ENCODE assay signal across 15 cellular contexts in the genomic region with DNA sequence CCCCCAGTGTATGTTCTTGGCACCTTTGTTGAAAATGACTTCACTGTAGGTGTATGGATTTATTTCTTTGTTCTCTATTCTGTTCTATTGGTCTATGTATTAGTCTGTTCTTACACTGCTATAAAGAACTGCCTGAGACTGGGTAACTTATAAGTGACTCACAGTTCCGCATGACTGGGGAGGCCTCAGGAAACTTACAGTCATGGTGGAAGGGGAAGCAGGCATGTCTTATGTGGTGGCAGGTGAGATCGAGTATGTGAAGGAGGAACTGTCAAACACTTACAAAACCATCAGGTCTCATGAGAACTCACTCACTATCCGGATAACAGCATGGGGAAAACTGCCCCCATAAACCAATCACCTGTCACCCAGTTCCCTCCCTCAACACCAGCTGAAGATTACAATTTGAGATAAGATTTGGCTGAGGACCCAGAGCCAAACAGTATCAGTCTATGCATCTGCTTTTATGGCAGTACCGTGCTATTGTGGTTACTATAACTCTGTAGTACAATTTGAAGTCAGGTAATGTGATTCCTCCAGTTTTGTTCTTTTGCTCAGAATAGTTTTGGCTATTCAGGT.
A peak's percentile ranks its signal among the peaks of the same experiment; 100 is the strongest.
DNase-seq lines count a peak whose midpoint lies in the region; ATAC-seq and TF ChIP-seq lines count a peak whose summit lies in the region.
"Had no signal": no experiment of that assay in that cellular context is flagged by ENCODE, and none has a peak within 500 bp of the region (broad histone marks: within the 10 kb centered on the region; RNA-seq: fewer than 3 reads in every experiment).

No MANE protein-coding gene starts in this region.

- H3K27me3 Mint-ChIP-seq in stimulated activated memory B cell treated with anti-CD40 and anti-IgM and Interleukin-4, amounts not matched to agents 10 μg/mL and 1 μg/mL and 100 μg/mL, for 72 hours, result no peaks in the 10 kb centered on the region
- H3K27me3 Mint-ChIP-seq: CD4-positive, alpha-beta T cell; IgD-negative memory B cell had no signal

- DNase-seq in ELF-1 (ENCODE audit: low read depth, low spot score), result peak; percentile 51
- DNase-seq in KBM-7, result peak; percentile 93
- DNase-seq in foreskin keratinocyte, result no peak
- DNase-seq in NCI-H146 (lab: John Stamatoyannopoulos, UW), result no peak
- DNase-seq: Calu3; CD4-positive, alpha-beta T cell; DMS 273 treated with DMSO at 0.1 percent for 48 hours; GM23248 had no signal

- in situ Hi-C loops in KBM-7 (cut with MboI; ENCODE audit: low pct_unique_long_range_greater_than_20kb, low sequenced_read_pairs), result no loop called here

- no peak for TF ChIP-seq POLR2A in GM18505 (IDR thresholded peaks at IDR 0.05; ENCODE audit: borderline replicate concordance, extremely low read depth, insufficient read depth, insufficient read length)

- H3K27me3 ChIP-seq in foreskin keratinocyte, result peaks cover 7% of the 10 kb centered on the region
- H3K27me3 ChIP-seq: BLaER1 treated with 17β-estradiol and CSF1 and Interleukin-3, amounts not matched to agents 10 nM and 100 nM had no signal

- no peak overlapping the region for H3K27ac ChIP-seq in foreskin keratinocyte
- H3K27ac ChIP-seq: 22Rv1; BLaER1 treated with 17β-estradiol and CSF1 and Interleukin-3, amounts not matched to agents 10 nM and 100 nM; GM23248 had no signal

- H3K4me1 ChIP-seq in foreskin keratinocyte, result no peaks in the 10 kb centered on the region
- H3K4me1 ChIP-seq: BLaER1 treated with 17β-estradiol and CSF1 and Interleukin-3, amounts not matched to agents 10 nM and 100 nM had no signal

- peaks cover 16% of the 10 kb centered on the region for H3K9me3 Mint-ChIP-seq in stimulated activated memory B cell treated with anti-CD40 and anti-IgM and Interleukin-4, amounts not matched to agents 10 μg/mL and 1 μg/mL and 100 μg/mL, for 72 hours

- no peak overlapping the region for H3K4me3 Mint-ChIP-seq in stimulated activated memory B cell treated with anti-CD40 and anti-IgM and Interleukin-4, amounts not matched to agents 10 μg/mL and 1 μg/mL and 100 μg/mL, for 72 hours
- H3K4me3 Mint-ChIP-seq: CD4-positive, alpha-beta T cell; IgD-negative memory B cell had no signal

- ATAC-seq in foreskin keratinocyte (peak; percentile 33), HG03175 (IDR thresholded peaks at IDR 0.05; ENCODE audit: unreplicated experiment) (no peak), GM18505 (IDR thresholded peaks at IDR 0.05; ENCODE audit: unreplicated experiment) (no peak)
- ATAC-seq in stimulated activated memory B cell treated with anti-CD40 and anti-IgM and Interleukin-4, amounts not matched to agents 10 μg/mL and 1 μg/mL and 100 μg/mL, for 72 hours, result peak; percentile 64
- ATAC-seq: HCT116 had no signal

- H3K36me3 Mint-ChIP-seq in stimulated activated memory B cell treated with anti-CD40 and anti-IgM and Interleukin-4, amounts not matched to agents 10 μg/mL and 1 μg/mL and 100 μg/mL, for 72 hours, result no peaks in the 10 kb centered on the region
- H3K36me3 Mint-ChIP-seq: IgD-negative memory B cell had no signal

- TF ChIP-seq CTCF in foreskin keratinocyte (conservative IDR thresholded peaks at IDR 0.05), result no peak

- H3K27ac Mint-ChIP-seq in stimulated activated memory B cell treated with anti-CD40 and anti-IgM and Interleukin-4, amounts not matched to agents 10 μg/mL and 1 μg/mL and 100 μg/mL, for 72 hours, result no peak overlapping the region
- H3K27ac Mint-ChIP-seq: CD4-positive, alpha-beta T cell had no signal

- H3K4me1 Mint-ChIP-seq in stimulated activated memory B cell treated with anti-CD40 and anti-IgM and Interleukin-4, amounts not matched to agents 10 μg/mL and 1 μg/mL and 100 μg/mL, for 72 hours, result peaks cover 16% of the 10 kb centered on the region

Comparison
In these comparisons a context has a peak if more than half of its experiments do, and no peak if none do; other contexts are left out.
1. DNase-seq: peak in ELF-1 (single experiment) and KBM-7 (single experiment); none in foreskin keratinocyte (0 of 2) and NCI-H146 (single experiment).
2. ATAC-seq: peak in foreskin keratinocyte (single experiment) and stimulated activated memory B cell treated with anti-CD40 and anti-IgM and Interleukin-4, amounts not matched to agents 10 μg/mL and 1 μg/mL and 100 μg/mL, for 72 hours (single experiment); none in HG03175 (single experiment) and GM18505 (single experiment).